In genomic region chrX:10619311-10620015, GRCh38 we compare ENCODE assay signal across 8 cellular contexts. TPM values are rescaled to one million over a fixed set of nuclear protein-coding genes. Genes with fewer than 3 reads are reported as not detected.
DNase-seq lines count a peak whose midpoint lies in the region; ATAC-seq and TF ChIP-seq lines count a peak whose summit lies in the region.

No MANE protein-coding gene starts in this region.

- H3K27me3 ChIP-seq in left lung (peaks cover 0 to 21% of the 10 kb centered on the region in 2 donors), upper lobe of right lung (no peaks in the 10 kb centered on the region)

- ATAC-seq in Right ventricle myocardium inferior (peak; percentile 9), left lung (peak; percentile 23), upper lobe of right lung (peak; percentile 27), GM18519 (IDR thresholded peaks at IDR 0.05; ENCODE audit: low FRiP score, unreplicated experiment) (no peak)

- TF ChIP-seq CTCF in left lung (IDR thresholded peaks at IDR 0.05) = no peak
- TF ChIP-seq CTCF in upper lobe of right lung (IDR thresholded peaks at IDR 0.05) = no peak

- H3K4me3 ChIP-seq in left lung (peak overlapping the region; percentile 35 to 41), upper lobe of right lung (peak overlapping the region; percentile 52)

- H3K9me3 ChIP-seq in left lung (no peaks in the 10 kb centered on the region), upper lobe of right lung (no peaks in the 10 kb centered on the region)

- H3K4me1 ChIP-seq in left lung = no peaks in the 10 kb centered on the region
- H3K4me1 ChIP-seq in upper lobe of right lung = no peaks in the 10 kb centered on the region

- no peaks in the 10 kb centered on the region for H3K36me3 ChIP-seq in left lung
- no peaks in the 10 kb centered on the region for H3K36me3 ChIP-seq in upper lobe of right lung

- no peaks in the 10 kb centered on the region for H3K9me3 Mint-ChIP-seq in activated CD4-positive, alpha-beta T cell treated with anti-CD3 and anti-CD28 coated beads, Interleukin-2, amount 10 ng/mL, durations not matched to agents 7 days and 5 days

- no peak overlapping the region for H3K27ac Mint-ChIP-seq in activated CD4-positive, alpha-beta T cell treated with anti-CD3 and anti-CD28 coated beads, Interleukin-2, amount 10 ng/mL, durations not matched to agents 7 days and 5 days

- intact Hi-C loops in Right ventricle myocardium inferior (cut with DNase I) = loop anchor here (5.0 to 10.0 kb wide), 2 partner anchors 135 to 427 kb away; no protein-coding TSS in a partner anchor
- intact Hi-C loops in cardiac septum (cut with DNase I) = loop anchor here (5.0 kb wide), 1 partner anchor 427 kb away; no protein-coding TSS in a partner anchor
- intact Hi-C loops in left lung (cut with DNase I) = no loop called here
- intact Hi-C loops in upper lobe of right lung (cut with DNase I) = no loop called here

- CTCF ChIA-PET in activated CD4-positive, alpha-beta T cell treated with anti-CD3 and anti-CD28 coated beads, Interleukin-2, amount 10 ng/mL, durations not matched to agents 7 days and 5 days (lab: Charles Lee) = no interaction called here

- no peaks in the 10 kb centered on the region for H3K36me3 Mint-ChIP-seq in activated CD4-positive, alpha-beta T cell treated with anti-CD3 and anti-CD28 coated beads, Interleukin-2, amount 10 ng/mL, durations not matched to agents 7 days and 5 days (ENCODE audit: low read depth)

- DNase-seq in Right ventricle myocardium inferior (ENCODE audit: missing footprints) (no peak), cardiac septum (ENCODE audit: low spot score) (no peak), astrocyte of the hippocampus (ENCODE audit: low read depth, low spot score) (peak; percentile 36), left lung (no peak), upper lobe of right lung (no peak), NCI-H2029 (lab: John Stamatoyannopoulos, UW) (no peak)
- no peak for DNase-seq in activated CD4-positive, alpha-beta T cell treated with anti-CD3 and anti-CD28 coated beads, Interleukin-2, amount 10 ng/mL, durations not matched to agents 7 days and 5 days

- H3K27ac ChIP-seq in left lung (peak overlapping the region; percentile 69 to 75), upper lobe of right lung (peak overlapping the region; percentile 66)

- H3K4me1 Mint-ChIP-seq in activated CD4-positive, alpha-beta T cell treated with anti-CD3 and anti-CD28 coated beads, Interleukin-2, amount 10 ng/mL, durations not matched to agents 7 days and 5 days = peaks cover 4% of the 10 kb centered on the region

- no peak overlapping the region for H3K4me3 Mint-ChIP-seq in activated CD4-positive, alpha-beta T cell treated with anti-CD3 and anti-CD28 coated beads, Interleukin-2, amount 10 ng/mL, durations not matched to agents 7 days and 5 days

- POLR2A ChIA-PET in activated CD4-positive, alpha-beta T cell treated with anti-CD3 and anti-CD28 coated beads, Interleukin-2, amount 10 ng/mL, durations not matched to agents 7 days and 5 days (lab: Charles Lee) = no interaction called here

- peaks cover 28% of the 10 kb centered on the region for H3K27me3 Mint-ChIP-seq in activated CD4-positive, alpha-beta T cell treated with anti-CD3 and anti-CD28 coated beads, Interleukin-2, amount 10 ng/mL, durations not matched to agents 7 days and 5 days

RNA-seq across cellular contexts. Expression of gene MID1, which starts 0.9 kb away (rescaled TPM):
- total RNA-seq in Right ventricle myocardium inferior (7.0 TPM), cardiac septum (35.7 TPM), left lung (10 to 100 TPM; 19.3 to 21.9 TPM), upper lobe of right lung (24.5 TPM)
- under 1 TPM; 0.22 to 0.23 TPM for total RNA-seq in activated CD4-positive, alpha-beta T cell treated with anti-CD3 and anti-CD28 coated beads, Interleukin-2, amount 10 ng/mL, durations not matched to agents 7 days and 5 days

Comparison
In these comparisons a context has a peak if more than half of its experiments do, and no peak if none do; other contexts are left out.
1. intact Hi-C loops: an anchor here in Right ventricle myocardium inferior (5.0 to 10.0 kb wide) and cardiac septum (5.0 kb wide); none called in left lung and upper lobe of right lung.